1 cellular context compared by ENCODE assay signal in genomic region chr11:73991471-73992006, GRCh38.
TF ChIP-seq lines count a peak whose summit lies in the region.

No MANE protein-coding gene starts in this region.

TF ChIP-seq in IMR-90, 13 proteins besides CTCF, POLR2A, EP300 and RAD21:
- TF ChIP-seq NFE2L2 (IDR thresholded peaks at IDR 0.05; ENCODE audit: low read depth, low read length) = no peak
- no peak for TF ChIP-seq ELK1 (IDR thresholded peaks at IDR 0.05; ENCODE audit: borderline replicate concordance, low read depth, low read length)
- TF ChIP-seq CHD1 (IDR thresholded peaks at IDR 0.05; ENCODE audit: low read depth, low read length) = no peak
- no peak for TF ChIP-seq FOS (IDR thresholded peaks at IDR 0.05; ENCODE audit: low read depth, low read length)
